Comparison of ENCODE assay signal across 23 cellular contexts in the genomic region with DNA sequence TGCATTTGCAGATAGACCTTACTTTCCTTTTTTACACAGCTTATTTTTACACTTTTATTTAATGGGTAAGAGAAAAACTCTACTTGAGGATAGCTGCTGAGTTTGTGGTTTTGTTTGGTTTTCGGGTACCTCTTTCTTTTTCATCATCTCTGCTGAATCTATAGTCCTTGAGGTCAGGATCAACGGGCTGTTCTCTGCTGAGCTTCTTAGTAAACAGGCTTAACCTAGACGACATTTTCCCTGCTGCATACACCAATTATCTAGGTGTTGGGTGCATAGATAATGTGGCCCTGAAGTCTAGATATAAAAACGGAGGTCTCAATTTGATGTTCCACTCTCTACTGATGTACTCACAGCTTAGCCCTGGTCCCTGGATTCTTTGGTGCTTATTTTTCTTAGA.
"Had no signal": no experiment of that assay in that cellular context is flagged by ENCODE, and none has a peak within 500 bp of the region (broad histone marks: within the 10 kb centered on the region; RNA-seq: fewer than 3 reads in every experiment).

No MANE protein-coding gene starts in this region.

- H3K4me3 ChIP-seq: SJCRH30 had no signal

- H3K27ac ChIP-seq: RWPE1, SJCRH30 had no signal

- H3K27me3 ChIP-seq: SJCRH30 had no signal

- ATAC-seq: HepG2, Panc1, PC-3, SK-N-SH treated with all-trans-retinoic acid at 6 μM for 48 hours had no signal

- DNase-seq: IMR-90; Kasumi-1; KG1; MV-4-11; NCI-H1048; NCI-H1105; NCI-H1417; NCI-H1436 treated with DMSO at 0.1 percent for 48 hours; NCI-H1694; NCI-H187 treated with DMSO at 0.1 percent for 48 hours; NCI-H2029 treated with DMSO at 0.1 percent for 48 hours; NCI-H2171 treated with DMSO at 0.1 percent for 48 hours; NCI-H345; NCI-H446 treated with DMSO at 0.1 percent for 48 hours; NCI-H510A treated with DMSO at 0.1 percent for 48 hours; NK-92 treated with Interleukin-12 subunit alpha and Interleukin-12 subunit beta, amount 100 ng/mL, for 24 hours; PC-3; SHP77; SJCRH30 had no signal

- H3K36me3 ChIP-seq: SJCRH30 had no signal

- H3K4me1 ChIP-seq: SJCRH30 had no signal
